Comparison of ENCODE assay signal across 8 cellular contexts in genomic region chr11:68839054-68839865, GRCh38. TPM values are rescaled to one million over a fixed set of nuclear protein-coding genes. Genes with fewer than 3 reads are reported as not detected.
A peak's percentile ranks its signal among the peaks of the same experiment; 100 is the strongest.
DNase-seq lines count a peak whose midpoint lies in the region; ATAC-seq, FAIRE-seq and TF ChIP-seq lines count a peak whose summit lies in the region.

No MANE protein-coding gene starts in this region.

- H3K9me3 ChIP-seq in small intestine (ENCODE audit: control insufficient read depth, low read depth), result no peaks in the 10 kb centered on the region

- H3K4me1 Mint-ChIP-seq in WTC11, result peaks cover 41% of the 10 kb centered on the region

- WGBS in small intestine, 3 donors, result 0 to 1% (median 0%) methylated on average over 59 to 61 of the region's 61 CpGs

- no peaks in the 10 kb centered on the region for H3K9me3 Mint-ChIP-seq in WTC11

- H3K36me3 Mint-ChIP-seq in WTC11, result no peaks in the 10 kb centered on the region

- TF ChIP-seq CTCF in WTC11 (IDR thresholded peaks at IDR 0.05), result no peak
- no peak for TF ChIP-seq CTCF in bronchial epithelial cell (IDR thresholded peaks at IDR 0.05; ENCODE audit: insufficient read depth, low read length, severe bottlenecking)

- peaks cover 17 to 27% of the 10 kb centered on the region in 2 donors for H3K4me1 ChIP-seq in small intestine (ENCODE audit: control insufficient read depth in 2 of 2, insufficient read depth in 1 of 2, low read depth in 1 of 2, low read length in 1 of 2)

- peaks cover 46% of the 10 kb centered on the region for H3K27me3 Mint-ChIP-seq in WTC11 (ENCODE audit: low read depth)

- ATAC-seq in HG02973 (IDR thresholded peaks at IDR 0.05; ENCODE audit: unreplicated experiment) (peak; percentile 39), WTC11 (peak; percentile 40), HG03442 (IDR thresholded peaks at IDR 0.05; ENCODE audit: unreplicated experiment) (no peak)

- peak overlapping the region; percentile 25 for H3K4me3 ChIP-seq in bronchial epithelial cell (ENCODE audit: low read depth, low read length)
- H3K4me3 ChIP-seq in small intestine (ENCODE audit: low read depth in 1 of 2, low read length in 2 of 2), result peak overlapping the region; percentile 38 to 96

- FAIRE-seq in GM12892 (lab: Jason Lieb, UNC) (peak; percentile 76), bronchial epithelial cell (lab: Jason Lieb, UNC) (no peak), small intestine (lab: Jason Lieb, UNC) (no peak)

- H3K36me3 ChIP-seq in bronchial epithelial cell (ENCODE audit: control insufficient read depth, insufficient read depth, low read length) (peaks cover 2% of the 10 kb centered on the region), small intestine (ENCODE audit: control insufficient read depth in 2 of 2, insufficient read depth in 2 of 2, low read length in 2 of 2) (no peaks in the 10 kb centered on the region)

- POLR2A ChIA-PET in WTC11 (lab: Charles Lee), result interaction anchor here (0.6 kb wide), 1 partner anchor 701 kb away, joined by 3 read pairs; no protein-coding TSS in a partner anchor

- CTCF ChIA-PET in WTC11 (lab: Charles Lee), result interaction anchor here (0.9 to 1.6 kb wide), 5 partner anchors 13 to 207 kb away, joined by 3 to 4 read pairs (median 3); no protein-coding TSS in a partner anchor

- DNase-seq in GM12892 (ENCODE audit: insufficient read length) (peak; percentile 81), NCI-H2196 treated with DMSO at 0.1 percent for 48 hours (lab: John Stamatoyannopoulos, UW; ENCODE audit: unreplicated experiment) (peak; percentile 94), WTC11 (ENCODE audit: low spot score) (peak; percentile 98), bronchial epithelial cell (ENCODE audit: low read depth) (peak; percentile 74), iPS-NIHi7 (ENCODE audit: extremely low spot score) (peak; percentile 96), small intestine (peak; percentile 95)

- peak overlapping the region; percentile 75 for H3K4me3 Mint-ChIP-seq in WTC11

- peak overlapping the region; percentile 97 to 99 for H3K27ac ChIP-seq in small intestine (ENCODE audit: low read depth in 1 of 2, low read length in 1 of 2)

- no peak for TF ChIP-seq POLR2A in GM12892 (IDR thresholded peaks at IDR 0.05; ENCODE audit: low read depth, low read length)

- peak overlapping the region; percentile 89 for H3K27ac Mint-ChIP-seq in WTC11

- H3K27me3 ChIP-seq in bronchial epithelial cell (ENCODE audit: control insufficient read depth, insufficient read depth, low read length), result no peaks in the 10 kb centered on the region
- H3K27me3 ChIP-seq in small intestine (ENCODE audit: control insufficient read depth in 2 of 2, insufficient read depth in 2 of 2, low read length in 2 of 2), result no peaks in the 10 kb centered on the region

TF ChIP-seq in WTC11, 78 proteins besides CTCF, POLR2A, EP300 and RAD21 (continues in another document):
- TF ChIP-seq, protein P1, sequence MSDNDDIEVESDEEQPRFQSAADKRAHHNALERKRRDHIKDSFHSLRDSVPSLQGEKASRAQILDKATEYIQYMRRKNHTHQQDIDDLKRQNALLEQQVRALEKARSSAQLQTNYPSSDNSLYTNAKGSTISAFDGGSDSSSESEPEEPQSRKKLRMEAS (CRISPR knock-in tag; IDR thresholded peaks at IDR 0.05), result peak; percentile 18; the same call in 1 of the 2 replicates
- 0 out of 2 replicates have a peak, but pooled peaks have one; percentile 53 for TF ChIP-seq FOXK1 (CRISPR knock-in tag; IDR thresholded peaks at IDR 0.05)
- peak; percentile 33; the same call in 1 of the 2 replicates for TF ChIP-seq FOXP1 (CRISPR knock-in tag; IDR thresholded peaks at IDR 0.05; ENCODE audit: borderline replicate concordance)
- TF ChIP-seq, protein P2, sequence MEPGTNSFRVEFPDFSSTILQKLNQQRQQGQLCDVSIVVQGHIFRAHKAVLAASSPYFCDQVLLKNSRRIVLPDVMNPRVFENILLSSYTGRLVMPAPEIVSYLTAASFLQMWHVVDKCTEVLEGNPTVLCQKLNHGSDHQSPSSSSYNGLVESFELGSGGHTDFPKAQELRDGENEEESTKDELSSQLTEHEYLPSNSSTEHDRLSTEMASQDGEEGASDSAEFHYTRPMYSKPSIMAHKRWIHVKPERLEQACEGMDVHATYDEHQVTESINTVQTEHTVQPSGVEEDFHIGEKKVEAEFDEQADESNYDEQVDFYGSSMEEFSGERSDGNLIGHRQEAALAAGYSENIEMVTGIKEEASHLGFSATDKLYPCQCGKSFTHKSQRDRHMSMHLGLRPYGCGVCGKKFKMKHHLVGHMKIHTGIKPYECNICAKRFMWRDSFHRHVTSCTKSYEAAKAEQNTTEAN (CRISPR knock-in tag; IDR thresholded peaks at IDR 0.05), result no peak
- peak; percentile 25; the same call in 1 of the 2 replicates for TF ChIP-seq ZNF232 (CRISPR knock-in tag; IDR thresholded peaks at IDR 0.05)
- TF ChIP-seq E2F4 (CRISPR knock-in tag; IDR thresholded peaks at IDR 0.05; ENCODE audit: borderline replicate concordance, low read depth), result no peak
- TF ChIP-seq, protein P3, sequence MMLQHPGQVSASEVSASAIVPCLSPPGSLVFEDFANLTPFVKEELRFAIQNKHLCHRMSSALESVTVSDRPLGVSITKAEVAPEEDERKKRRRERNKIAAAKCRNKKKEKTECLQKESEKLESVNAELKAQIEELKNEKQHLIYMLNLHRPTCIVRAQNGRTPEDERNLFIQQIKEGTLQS (CRISPR knock-in tag; conservative IDR thresholded peaks at IDR 0.05), result no peak
- TF ChIP-seq ZMAT4 (CRISPR knock-in tag; IDR thresholded peaks at IDR 0.05), result no peak
- peak; percentile 98 for TF ChIP-seq USF1 (CRISPR knock-in tag; IDR thresholded peaks at IDR 0.05)
- TF ChIP-seq, protein P4, sequence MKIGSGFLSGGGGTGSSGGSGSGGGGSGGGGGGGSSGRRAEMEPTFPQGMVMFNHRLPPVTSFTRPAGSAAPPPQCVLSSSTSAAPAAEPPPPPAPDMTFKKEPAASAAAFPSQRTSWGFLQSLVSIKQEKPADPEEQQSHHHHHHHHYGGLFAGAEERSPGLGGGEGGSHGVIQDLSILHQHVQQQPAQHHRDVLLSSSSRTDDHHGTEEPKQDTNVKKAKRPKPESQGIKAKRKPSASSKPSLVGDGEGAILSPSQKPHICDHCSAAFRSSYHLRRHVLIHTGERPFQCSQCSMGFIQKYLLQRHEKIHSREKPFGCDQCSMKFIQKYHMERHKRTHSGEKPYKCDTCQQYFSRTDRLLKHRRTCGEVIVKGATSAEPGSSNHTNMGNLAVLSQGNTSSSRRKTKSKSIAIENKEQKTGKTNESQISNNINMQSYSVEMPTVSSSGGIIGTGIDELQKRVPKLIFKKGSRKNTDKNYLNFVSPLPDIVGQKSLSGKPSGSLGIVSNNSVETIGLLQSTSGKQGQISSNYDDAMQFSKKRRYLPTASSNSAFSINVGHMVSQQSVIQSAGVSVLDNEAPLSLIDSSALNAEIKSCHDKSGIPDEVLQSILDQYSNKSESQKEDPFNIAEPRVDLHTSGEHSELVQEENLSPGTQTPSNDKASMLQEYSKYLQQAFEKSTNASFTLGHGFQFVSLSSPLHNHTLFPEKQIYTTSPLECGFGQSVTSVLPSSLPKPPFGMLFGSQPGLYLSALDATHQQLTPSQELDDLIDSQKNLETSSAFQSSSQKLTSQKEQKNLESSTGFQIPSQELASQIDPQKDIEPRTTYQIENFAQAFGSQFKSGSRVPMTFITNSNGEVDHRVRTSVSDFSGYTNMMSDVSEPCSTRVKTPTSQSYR (CRISPR knock-in tag; IDR thresholded peaks at IDR 0.05), result 0 out of 2 replicates have a peak, but pooled peaks have one; percentile 19
- peak; percentile 99 for TF ChIP-seq USF2 (CRISPR knock-in tag; IDR thresholded peaks at IDR 0.05)

RNA-seq across cellular contexts. Expression of gene CPT1A, which starts 2.5 kb away (rescaled TPM):
- polyA plus RNA-seq in GM12892 (2012; ENCODE audit: missing spikeins), result 0.36 TPM
- total RNA-seq in WTC11 (2021), result 18.4 to 28.1 TPM (median 20.3 TPM) in 3 replicates
- total RNA-seq in bronchial epithelial cell, result 29.2 and 35.3 TPM in 2 replicates
- polyA plus RNA-seq in small intestine, result 10 to 100 TPM; 29.5 to 33.3 (median 29.7) TPM
